10 cellular contexts compared by ENCODE assay signal in genomic region chr9:15231788-15232635, GRCh38.
DNase-seq lines count a peak whose midpoint lies in the region; ATAC-seq, FAIRE-seq and TF ChIP-seq lines count a peak whose summit lies in the region.
"Had no signal": no experiment of that assay in that cellular context is flagged by ENCODE, and none has a peak within 500 bp of the region (broad histone marks: within the 10 kb centered on the region; RNA-seq: fewer than 3 reads in every experiment).

No MANE protein-coding gene starts in this region.

- no peak overlapping the region for H3K4me3 Mint-ChIP-seq in natural killer cell

- H3K27ac ChIP-seq in substantia nigra (ENCODE audit: low read depth, low read length, poor library complexity, severe bottlenecking) = no peak overlapping the region
- H3K27ac ChIP-seq: upper lobe of left lung had no signal

- ATAC-seq in GM21390 (IDR thresholded peaks at IDR 0.05; ENCODE audit: unreplicated experiment) (peak; percentile 51), natural killer cell (no peak)

- in situ Hi-C loops in astrocyte of the cerebellum (cut with HindIII; ENCODE audit: low sequenced_read_pairs) = no loop called here

- peaks cover 33 to 42% of the 10 kb centered on the region in 2 donors for H3K4me1 Mint-ChIP-seq in natural killer cell

- no peaks in the 10 kb centered on the region for H3K27me3 Mint-ChIP-seq in natural killer cell (ENCODE audit: low read depth in 2 of 2)
- H3K27me3 Mint-ChIP-seq: IgD-negative memory B cell had no signal

- H3K4me3 ChIP-seq in NB4 (ENCODE audit: low read depth, low read length) (no peak overlapping the region), astrocyte of the cerebellum (ENCODE audit: low read depth, low read length) (no peak overlapping the region)
- H3K4me3 ChIP-seq: upper lobe of left lung had no signal

- H3K9me3 Mint-ChIP-seq in natural killer cell = peaks cover 2 to 13% of the 10 kb centered on the region in 2 donors

- intact Hi-C loops in natural killer cell (cut with micrococcal nuclease) = no loop called here

- no peak overlapping the region for H3K27ac Mint-ChIP-seq in natural killer cell
- H3K27ac Mint-ChIP-seq: IgD-negative memory B cell had no signal

- TF ChIP-seq POLR2A in NB4 (IDR thresholded peaks at IDR 0.05; ENCODE audit: extremely low read depth, insufficient read length) = no peak

- FAIRE-seq in D721Med (lab: Jason Lieb, UNC) = no peak

- TF ChIP-seq CTCF in D721Med (IDR thresholded peaks at IDR 0.05; ENCODE audit: insufficient read depth, missing control alignments) (peak; percentile 50), NB4 (IDR thresholded peaks at IDR 0.05; ENCODE audit: low read depth, low read length) (peak; percentile 97), astrocyte of the cerebellum (IDR thresholded peaks at IDR 0.05; ENCODE audit: low read depth, low read length, missing control alignments) (peak; percentile 44), natural killer cell (IDR thresholded peaks at IDR 0.05) (peak; percentile 32)

- no peak for DNase-seq in D721Med (ENCODE audit: insufficient read length, low spot score)
- peak; percentile 75 for DNase-seq in NB4 (ENCODE audit: low read depth)
- DNase-seq in astrocyte of the cerebellum (ENCODE audit: low read depth) = no peak
- no peak for DNase-seq in natural killer cell
- DNase-seq in NCI-H2196 treated with DMSO at 0.1 percent for 48 hours (lab: John Stamatoyannopoulos, UW; ENCODE audit: unreplicated experiment) = no peak
- no peak for DNase-seq in activated effector memory CD4-positive, alpha-beta T cell treated with Interleukin-2 at 50 U/mL for 16 hours
- DNase-seq in substantia nigra (lab: John Stamatoyannopoulos, UW) = no peak

- H3K36me3 Mint-ChIP-seq in natural killer cell = peaks cover 27% of the 10 kb centered on the region
- H3K36me3 Mint-ChIP-seq: IgD-negative memory B cell had no signal

Comparison
In these comparisons a context has a peak if more than half of its experiments do, and no peak if none do; other contexts are left out.
1. CTCF ChIP-seq: peak in every context shown above with its lines; median percentile 97 in NB4; 50 in D721Med; 44 in astrocyte of the cerebellum; 32 in natural killer cell.